Comparison of ENCODE assay signal across 8 cellular contexts in genomic region chr3:53350652-53351051, GRCh38. TPM values are rescaled to one million over a fixed set of nuclear protein-coding genes. Genes with fewer than 3 reads are reported as not detected.
DNase-seq lines count a peak whose midpoint lies in the region; ATAC-seq, FAIRE-seq and TF ChIP-seq lines count a peak whose summit lies in the region.

No MANE protein-coding gene starts in this region.

- TF ChIP-seq CTCF in A549 (IDR thresholded peaks at IDR 0.05) = peak; percentile 44
- peak; percentile 16; the same call in 1 of the 2 replicates for TF ChIP-seq CTCF in GM12875 (IDR thresholded peaks at IDR 0.05; ENCODE audit: borderline replicate concordance, insufficient read depth, low read depth, low read length)
- TF ChIP-seq CTCF in CD8-positive, alpha-beta T cell (IDR thresholded peaks at IDR 0.05) = no peak

- H3K36me3 Mint-ChIP-seq in CD8-positive, alpha-beta T cell = peaks cover 7% of the 10 kb centered on the region

- H3K4me3 ChIP-seq in A549 (no peak overlapping the region), GM12875 (ENCODE audit: low read depth, low read length) (no peak overlapping the region)
- no peak overlapping the region for H3K4me3 ChIP-seq in CD8-positive, alpha-beta T cell (ENCODE audit: low read depth, low read length)

- no peak overlapping the region for H3K4me3 Mint-ChIP-seq in CD8-positive, alpha-beta T cell

- CTCF ChIA-PET in A549 (lab: Yijun Ruan, JAX) = interaction anchor here (0.8 to 1.8 kb wide), 7 partner anchors 11 to 357 kb away, joined by 3 to 4 read pairs (median 3); no protein-coding TSS in a partner anchor
- CTCF ChIA-PET in CD8-positive, alpha-beta T cell (lab: Charles Lee) = interaction anchor here (1.6 kb wide), 1 partner anchor 26 kb away, joined by 4 read pairs; no protein-coding TSS in a partner anchor

- H3K4me2 ChIP-seq in A549 = peak overlapping the region; percentile 27; the same call in 2 of the 3 replicates

- DNase-seq in A549 (ENCODE audit: low read depth in 1 of 2, low spot score in 1 of 2) (peak; percentile 10 to 67), OCI-M1 (lab: John Stamatoyannopoulos, UW) (peak; percentile 96), fibroblast of peridontal ligament (ENCODE audit: extremely low read depth) (peak; percentile 43), NCI-H1105 (lab: John Stamatoyannopoulos, UW) (no peak), H54 (ENCODE audit: insufficient read length, low spot score) (no peak)
- DNase-seq in stimulated activated CD4-positive, alpha-beta T cell treated with anti-CD3 and anti-CD28 coated beads, Interleukin-4, amount 100 ng/mL, for 4 hours = no peak
- DNase-seq in CD8-positive, alpha-beta T cell = no peak

- no peak for ATAC-seq in A549
- no peak for ATAC-seq in CD8-positive, alpha-beta T cell

- no peaks in the 10 kb centered on the region for H3K9me3 Mint-ChIP-seq in CD8-positive, alpha-beta T cell

- H3K27ac ChIP-seq in A549 = peak overlapping the region; percentile 16 to 31; a peak in 5 of 6 replicates
- H3K27ac ChIP-seq in CD8-positive, alpha-beta T cell (ENCODE audit: low read depth, low read length) = no peak overlapping the region

- TF ChIP-seq POLR2A in A549 (IDR thresholded peaks at IDR 0.05; ENCODE audit: low read length) (no peak), H54 (IDR thresholded peaks at IDR 0.05; ENCODE audit: low read depth, low read length) (no peak)

- no peak for FAIRE-seq in A549 (lab: Jason Lieb, UNC)
- no peak for FAIRE-seq in H54 (lab: Jason Lieb, UNC)

- peaks cover 15% of the 10 kb centered on the region; the same call in 2 of the 3 replicates for H3K4me1 ChIP-seq in A549
- H3K4me1 ChIP-seq in CD8-positive, alpha-beta T cell (ENCODE audit: insufficient read depth, low read length) = peaks cover 14% of the 10 kb centered on the region

- 3% methylated on average over 3 of the region's 3 CpGs for WGBS in A549 (ENCODE audit: missing lambda C conversion rate)

- TF ChIP-seq RAD21 in A549 (conservative IDR thresholded peaks at IDR 0.05 in 1 of 2, IDR thresholded peaks at IDR 0.05 in 1 of 2) = peak; percentile 48 to 49; a peak in 3 of 5 replicates

- no peak overlapping the region for H3K27ac Mint-ChIP-seq in CD8-positive, alpha-beta T cell

- TF ChIP-seq EP300 in A549 (IDR thresholded peaks at IDR 0.05) = no peak

- no peaks in the 10 kb centered on the region for H3K9me3 ChIP-seq in A549
- H3K9me3 ChIP-seq in CD8-positive, alpha-beta T cell (ENCODE audit: low read length) = no peaks in the 10 kb centered on the region

- intact Hi-C loops in CD8-positive, alpha-beta T cell (cut with DNase I, micrococcal nuclease) = no loop called here

- H3K4me1 Mint-ChIP-seq in CD8-positive, alpha-beta T cell (ENCODE audit: low read depth) = peaks cover 15% of the 10 kb centered on the region

- no peaks in the 10 kb centered on the region for H3K27me3 ChIP-seq in CD8-positive, alpha-beta T cell (ENCODE audit: insufficient read depth, low read length)

- no peaks in the 10 kb centered on the region for H3K36me3 ChIP-seq in CD8-positive, alpha-beta T cell (ENCODE audit: insufficient read depth, low read length)

- POLR2A ChIA-PET in A549 (lab: Yijun Ruan, JAX) = no interaction called here
- POLR2A ChIA-PET in CD8-positive, alpha-beta T cell (lab: Charles Lee) = no interaction called here

- H3K27me3 Mint-ChIP-seq in CD8-positive, alpha-beta T cell (ENCODE audit: low read depth) = no peaks in the 10 kb centered on the region

TF ChIP-seq in A549, 52 proteins besides CTCF, POLR2A, EP300 and RAD21:
- TF ChIP-seq GATA3 (IDR thresholded peaks at IDR 0.05; ENCODE audit: borderline replicate concordance) = peak; percentile 89
- TF ChIP-seq NR3C1 (IDR thresholded peaks at IDR 0.05) = no peak
- peak; percentile 50 for TF ChIP-seq SMC3 (IDR thresholded peaks at IDR 0.05)
- no peak for TF ChIP-seq JUNB (IDR thresholded peaks at IDR 0.05)
- TF ChIP-seq KDM5A (IDR thresholded peaks at IDR 0.05) = no peak
- TF ChIP-seq FOXS1 (CRISPR knock-in tag; IDR thresholded peaks at IDR 0.05) = no peak
- TF ChIP-seq BHLHE40 (IDR thresholded peaks at IDR 0.05; ENCODE audit: low read depth, low read length) = no peak

RNA-seq across cellular contexts. Expression of gene DCP1A, which starts 3.3 kb away (rescaled TPM):
- polyA plus RNA-seq in A549 (2011; rRNA removed) (27.4 and 28.8 TPM in 2 replicates), A549 (2017; fragmentation: RNase III; extraction: RNeasy Plus Mini Kit Qiagen cat#74134 plus additional on column Dnase treatment) (7.3 to 7.4 TPM (median 7.3 TPM) in 3 replicates)
- 9.5 and 12.1 TPM in 2 replicates for polyA plus RNA-seq in A549 (2012; cell fraction: cytosol; rRNA removed)
- polyA plus RNA-seq in A549 (2012; cell fraction: nucleus; rRNA removed) = 10.6 and 11.5 TPM in 2 replicates
- 56.2 and 78.1 TPM in 2 replicates for polyA minus RNA-seq in A549 (2011; rRNA and poly(A)+ RNA removed)
- 10 to 100 TPM; 71.8 to 80.4 TPM for total RNA-seq in CD8-positive, alpha-beta T cell

Comparison
In these comparisons a context has a peak if more than half of its experiments do, and no peak if none do; other contexts are left out.
1. DNase-seq: peak in A549 (2 of 2), OCI-M1 (single experiment) and fibroblast of peridontal ligament (single experiment); none in NCI-H1105 (single experiment), stimulated activated CD4-positive, alpha-beta T cell treated with anti-CD3 and anti-CD28 coated beads, Interleukin-4, amount 100 ng/mL, for 4 hours (0 of 2), H54 (single experiment) and CD8-positive, alpha-beta T cell (0 of 7).